ENCODE assay signal across 1 cellular context in the genomic region with DNA sequence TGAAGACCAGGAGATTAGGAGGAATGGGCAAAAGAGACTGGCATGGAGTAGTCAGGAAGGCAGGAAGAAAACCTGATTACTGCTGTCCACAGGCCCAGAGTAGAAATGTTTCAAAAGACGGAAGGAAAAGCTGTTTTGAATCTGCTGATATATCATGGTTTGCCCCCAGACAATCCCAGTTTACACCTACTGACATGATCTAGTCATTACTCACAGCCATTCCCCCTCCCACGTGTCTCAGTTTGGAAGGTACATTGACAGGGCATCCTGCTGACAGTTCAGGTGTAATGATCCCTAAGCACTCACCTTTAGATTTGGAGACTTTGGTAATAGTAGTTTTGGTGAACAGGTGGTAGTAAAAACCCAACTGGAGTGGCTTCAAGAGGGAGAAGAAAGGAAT.
TF ChIP-seq lines count a peak whose summit lies in the region.

No MANE protein-coding gene starts in this region.

TF ChIP-seq in K562, 482 proteins besides CTCF, POLR2A, EP300 and RAD21:
- no peak for TF ChIP-seq ZNF778 (CRISPR knock-in tag; IDR thresholded peaks at IDR 0.05)
- TF ChIP-seq ZNF165 (CRISPR knock-in tag; IDR thresholded peaks at IDR 0.05; ENCODE audit: borderline replicate concordance) = 0 out of 2 replicates have a peak, but pooled peaks have one; percentile 25
- TF ChIP-seq ZNF121 (CRISPR knock-in tag; conservative IDR thresholded peaks at IDR 0.05) = no peak
- TF ChIP-seq RBM22 (IDR thresholded peaks at IDR 0.05; ENCODE audit: low read depth, low read length, poor library complexity, severe bottlenecking) = no peak
- 0 out of 2 replicates have a peak, but pooled peaks have one; percentile 1 for TF ChIP-seq FOSL1 (tag; conservative IDR thresholded peaks at IDR 0.05)
- TF ChIP-seq, protein P1, sequence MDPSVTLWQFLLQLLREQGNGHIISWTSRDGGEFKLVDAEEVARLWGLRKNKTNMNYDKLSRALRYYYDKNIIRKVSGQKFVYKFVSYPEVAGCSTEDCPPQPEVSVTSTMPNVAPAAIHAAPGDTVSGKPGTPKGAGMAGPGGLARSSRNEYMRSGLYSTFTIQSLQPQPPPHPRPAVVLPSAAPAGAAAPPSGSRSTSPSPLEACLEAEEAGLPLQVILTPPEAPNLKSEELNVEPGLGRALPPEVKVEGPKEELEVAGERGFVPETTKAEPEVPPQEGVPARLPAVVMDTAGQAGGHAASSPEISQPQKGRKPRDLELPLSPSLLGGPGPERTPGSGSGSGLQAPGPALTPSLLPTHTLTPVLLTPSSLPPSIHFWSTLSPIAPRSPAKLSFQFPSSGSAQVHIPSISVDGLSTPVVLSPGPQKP (CRISPR knock-in tag; IDR thresholded peaks at IDR 0.05) = no peak
